Comparison of ENCODE assay signal across 11 cellular contexts in the genomic region with DNA sequence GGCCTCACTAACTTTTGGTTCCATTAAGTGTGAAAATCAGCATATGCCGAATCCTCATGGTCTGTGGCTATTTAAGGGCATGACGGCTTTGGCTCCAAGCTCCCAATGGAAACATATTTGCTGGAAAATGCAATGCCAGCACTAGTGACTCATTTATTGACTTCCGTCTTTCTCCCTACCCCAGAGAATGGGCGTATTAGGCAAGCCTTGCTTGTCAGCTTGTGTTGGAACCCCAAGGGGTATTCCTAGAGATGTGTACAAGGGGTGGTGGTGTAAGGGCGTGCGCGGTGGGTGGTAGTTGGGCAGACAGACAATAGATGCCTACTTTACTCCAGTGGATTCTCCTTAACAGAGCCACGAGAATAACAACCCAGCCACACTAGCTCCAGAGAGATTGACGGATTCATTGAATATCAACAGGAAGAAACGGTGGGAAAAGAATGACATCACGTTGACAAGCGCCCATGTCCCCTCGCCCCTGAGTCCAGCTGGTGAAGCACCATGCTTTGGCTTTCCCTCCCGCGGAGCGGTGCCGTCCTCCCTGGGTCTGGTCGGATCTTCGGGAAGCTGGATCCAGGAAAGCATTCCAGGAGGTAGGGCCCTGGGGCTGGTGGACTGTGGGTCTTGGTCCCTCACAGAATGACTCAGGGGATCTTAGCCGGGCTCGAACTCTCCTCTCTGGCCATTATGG. TPM values are rescaled to one million over a fixed set of nuclear protein-coding genes. Genes with fewer than 3 reads are reported as not detected.
DNase-seq lines count a peak whose midpoint lies in the region; ATAC-seq lines count a peak whose summit lies in the region.
"Had no signal": no experiment of that assay in that cellular context is flagged by ENCODE, and none has a peak within 500 bp of the region (broad histone marks: within the 10 kb centered on the region; RNA-seq: fewer than 3 reads in every experiment).

No MANE protein-coding gene starts in this region.

- H3K27ac Mint-ChIP-seq in activated T-helper 1 cell treated with anti-CD3 and anti-CD28 coated beads, Interleukin-12 subunit alpha, Interleukin-12 subunit beta, Interleukin-2, Interleukin-4 antibody, amounts not matched to agents 30 ng/mL and 10 ng/mL and 1 ng/mL, durations not matched to agents 14 hours and 24 hours and 36 hours, result peak overlapping the region; percentile 65

- peaks cover 0 to 15% (median 5%) of the 10 kb centered on the region in 5 donors for H3K4me1 ChIP-seq in subcutaneous abdominal adipose tissue (ENCODE audit: control insufficient read depth in 5 of 5, insufficient read depth in 5 of 5, low read length in 5 of 5)

- H3K4me1 Mint-ChIP-seq in activated T-helper 1 cell treated with anti-CD3 and anti-CD28 coated beads, Interleukin-12 subunit alpha, Interleukin-12 subunit beta, Interleukin-2, Interleukin-4 antibody, amounts not matched to agents 30 ng/mL and 10 ng/mL and 1 ng/mL, durations not matched to agents 14 hours and 24 hours and 36 hours (ENCODE audit: low read depth), result peaks cover 24% of the 10 kb centered on the region

- H3K9me3 Mint-ChIP-seq in activated T-helper 1 cell treated with anti-CD3 and anti-CD28 coated beads, Interleukin-12 subunit alpha, Interleukin-12 subunit beta, Interleukin-2, Interleukin-4 antibody, amounts not matched to agents 30 ng/mL and 10 ng/mL and 1 ng/mL, durations not matched to agents 14 hours and 24 hours and 36 hours, result peaks cover 5% of the 10 kb centered on the region

- no peaks in the 10 kb centered on the region for H3K36me3 ChIP-seq in subcutaneous abdominal adipose tissue (ENCODE audit: control insufficient read depth in 5 of 5, insufficient read depth in 5 of 5, low read length in 5 of 5)

- H3K4me3 Mint-ChIP-seq in activated T-helper 1 cell treated with anti-CD3 and anti-CD28 coated beads, Interleukin-12 subunit alpha, Interleukin-12 subunit beta, Interleukin-2, Interleukin-4 antibody, amounts not matched to agents 30 ng/mL and 10 ng/mL and 1 ng/mL, durations not matched to agents 14 hours and 24 hours and 36 hours, result no peak overlapping the region

- ATAC-seq in GM18909 (IDR thresholded peaks at IDR 0.05; ENCODE audit: poor library complexity, unreplicated experiment), result no peak
- no peak for ATAC-seq in GM19455 (IDR thresholded peaks at IDR 0.05; ENCODE audit: unreplicated experiment)

- H3K27me3 Mint-ChIP-seq in activated T-helper 1 cell treated with anti-CD3 and anti-CD28 coated beads, Interleukin-12 subunit alpha, Interleukin-12 subunit beta, Interleukin-2, Interleukin-4 antibody, amounts not matched to agents 30 ng/mL and 10 ng/mL and 1 ng/mL, durations not matched to agents 14 hours and 24 hours and 36 hours (ENCODE audit: insufficient read depth), result peaks cover 10% of the 10 kb centered on the region

- H3K4me3 ChIP-seq in subcutaneous abdominal adipose tissue (ENCODE audit: low read depth in 1 of 5, low read length in 5 of 5), result peak overlapping the region; percentile 12 to 51 (median 40)

- DNase-seq in HT-29 (ENCODE audit: low spot score) (peak; percentile 16), anterior cingulate cortex (lab: John Stamatoyannopoulos, UW) (no peak), kidney glomerular epithelial cell (lab: John Stamatoyannopoulos, UW) (no peak)
- no peak for DNase-seq in activated T-helper 1 cell treated with anti-CD3 and anti-CD28 coated beads, Interleukin-12 subunit alpha, Interleukin-12 subunit beta, Interleukin-2, Interleukin-4 antibody, amounts not matched to agents 30 ng/mL and 10 ng/mL and 1 ng/mL, durations not matched to agents 14 hours and 24 hours and 36 hours (ENCODE audit: low spot score)
- DNase-seq: activated gamma-delta T cell; effector CD4-positive, alpha-beta T cell; NCI-H524 treated with DMSO at 0.1 percent for 48 hours had no signal

- peaks cover 0 to 13% (median 12%) of the 10 kb centered on the region in 5 donors for H3K9me3 ChIP-seq in subcutaneous abdominal adipose tissue (ENCODE audit: control insufficient read depth in 5 of 5, low read length in 5 of 5)

- H3K27ac ChIP-seq in layer of hippocampus (ENCODE audit: low read depth, low read length) (peak overlapping the region; percentile 57), subcutaneous abdominal adipose tissue (ENCODE audit: low read depth, low read length) (peak overlapping the region; percentile 65)

- peaks cover 4% of the 10 kb centered on the region for H3K36me3 Mint-ChIP-seq in activated T-helper 1 cell treated with anti-CD3 and anti-CD28 coated beads, Interleukin-12 subunit alpha, Interleukin-12 subunit beta, Interleukin-2, Interleukin-4 antibody, amounts not matched to agents 30 ng/mL and 10 ng/mL and 1 ng/mL, durations not matched to agents 14 hours and 24 hours and 36 hours (ENCODE audit: low read depth)

- H3K9ac ChIP-seq in subcutaneous abdominal adipose tissue (ENCODE audit: low read length in 5 of 5), result peak overlapping the region in 3 of 5 donors; percentile 42 to 63 (median 55)

- H3K27me3 ChIP-seq in layer of hippocampus (ENCODE audit: control insufficient read depth, insufficient read depth, low read length) (no peaks in the 10 kb centered on the region), subcutaneous abdominal adipose tissue (ENCODE audit: control insufficient read depth in 5 of 5, insufficient read depth in 4 of 5, low read length in 5 of 5) (peaks cover 0 to 7% (median 2%) of the 10 kb centered on the region in 5 donors)

- intact Hi-C loops in activated T-helper 1 cell treated with anti-CD3 and anti-CD28 coated beads, Interleukin-12 subunit alpha, Interleukin-12 subunit beta, Interleukin-2, Interleukin-4 antibody, amounts not matched to agents 30 ng/mL and 10 ng/mL and 1 ng/mL, durations not matched to agents 14 hours and 24 hours and 36 hours (cut with micrococcal nuclease), result no loop called here

RNA-seq across cellular contexts. Expression of gene CD300LB, which starts 10.3 kb away (rescaled TPM):
- not detected in 2 replicates for total RNA-seq in HT-29 (2014; rRNA removed; shearing (Covaris generic))
- total RNA-seq in activated T-helper 1 cell treated with anti-CD3 and anti-CD28 coated beads, Interleukin-12 subunit alpha, Interleukin-12 subunit beta, Interleukin-2, Interleukin-4 antibody, amounts not matched to agents 30 ng/mL and 10 ng/mL and 1 ng/mL, durations not matched to agents 14 hours and 24 hours and 36 hours, result not detected in 2 replicates

RNA-seq across cellular contexts. Expression of gene CD300C, which starts 25.0 kb away (rescaled TPM):
- total RNA-seq in HT-29 (2014; rRNA removed; shearing (Covaris generic)), result 0.48 and 0.68 TPM in 2 replicates
- total RNA-seq in activated T-helper 1 cell treated with anti-CD3 and anti-CD28 coated beads, Interleukin-12 subunit alpha, Interleukin-12 subunit beta, Interleukin-2, Interleukin-4 antibody, amounts not matched to agents 30 ng/mL and 10 ng/mL and 1 ng/mL, durations not matched to agents 14 hours and 24 hours and 36 hours, result 0.32 and 0.41 TPM in 2 replicates

RNA-seq across cellular contexts. Expression of gene CD300H, which starts 46.4 kb away (rescaled TPM):
- not detected in 2 replicates for total RNA-seq in HT-29 (2014; rRNA removed; shearing (Covaris generic))
- total RNA-seq in activated T-helper 1 cell treated with anti-CD3 and anti-CD28 coated beads, Interleukin-12 subunit alpha, Interleukin-12 subunit beta, Interleukin-2, Interleukin-4 antibody, amounts not matched to agents 30 ng/mL and 10 ng/mL and 1 ng/mL, durations not matched to agents 14 hours and 24 hours and 36 hours, result not detected in 2 replicates

RNA-seq across cellular contexts. Expression of gene CD300A, which starts 54.5 kb away (rescaled TPM):
- not detected in 2 replicates for total RNA-seq in HT-29 (2014; rRNA removed; shearing (Covaris generic))
- total RNA-seq in activated T-helper 1 cell treated with anti-CD3 and anti-CD28 coated beads, Interleukin-12 subunit alpha, Interleukin-12 subunit beta, Interleukin-2, Interleukin-4 antibody, amounts not matched to agents 30 ng/mL and 10 ng/mL and 1 ng/mL, durations not matched to agents 14 hours and 24 hours and 36 hours, result 9.8 and 10.4 TPM in 2 replicates
